21 cellular contexts compared by ENCODE assay signal in genomic region chr16:3525951-3526350, GRCh38. TPM values are rescaled to one million over a fixed set of nuclear protein-coding genes. Genes with fewer than 3 reads are reported as not detected.
"Had no signal": no experiment of that assay in that cellular context is flagged by ENCODE, and none has a peak within 500 bp of the region (broad histone marks: within the 10 kb centered on the region; RNA-seq: fewer than 3 reads in every experiment).

No MANE protein-coding gene starts in this region.

- ATAC-seq: heart right ventricle, pancreas had no signal

- H3K4me3 Mint-ChIP-seq: activated T-helper 1 cell treated with anti-CD3 and anti-CD28 coated beads, Interleukin-12 subunit alpha, Interleukin-12 subunit beta, Interleukin-2, Interleukin-4 antibody, amounts not matched to agents 30 ng/mL and 10 ng/mL and 1 ng/mL, durations not matched to agents 14 hours and 24 hours and 36 hours; dendritic cell treated with granulocyte-macrophage colony-stimulating factor and Interleukin-4, amounts not matched to agents 40 ng/mL and 50 ng/mL, for 4 days had no signal

- H3K9me3 Mint-ChIP-seq: activated T-helper 1 cell treated with anti-CD3 and anti-CD28 coated beads, Interleukin-12 subunit alpha, Interleukin-12 subunit beta, Interleukin-2, Interleukin-4 antibody, amounts not matched to agents 30 ng/mL and 10 ng/mL and 1 ng/mL, durations not matched to agents 14 hours and 24 hours and 36 hours; dendritic cell treated with granulocyte-macrophage colony-stimulating factor and Interleukin-4, amounts not matched to agents 40 ng/mL and 50 ng/mL, for 4 days had no signal

- DNase-seq: activated CD4-positive, alpha-beta T cell treated with anti-CD3 and anti-CD28 coated beads, Interleukin-2, amount 50 U/mL, for 4 hours; activated CD4-positive, CD25-positive, alpha-beta regulatory T cell treated with anti-CD3 and anti-CD28 coated beads, Interleukin-2, amount 50 U/mL, for 72 hours; activated naive CD4-positive, alpha-beta T cell treated with anti-CD3 and anti-CD28 coated beads, Interleukin-2, amount 50 U/mL, for 16 hours; effector CD8-positive, alpha-beta T cell; esophagus squamous epithelium; heart right ventricle; kidney glomerular epithelial cell; left ventricle myocardium inferior; mammary epithelial cell; midbrain; pancreas; spleen; stimulated activated naive CD4-positive, alpha-beta T cell had no signal

- H3K27ac Mint-ChIP-seq: activated T-helper 1 cell treated with anti-CD3 and anti-CD28 coated beads, Interleukin-12 subunit alpha, Interleukin-12 subunit beta, Interleukin-2, Interleukin-4 antibody, amounts not matched to agents 30 ng/mL and 10 ng/mL and 1 ng/mL, durations not matched to agents 14 hours and 24 hours and 36 hours; dendritic cell treated with granulocyte-macrophage colony-stimulating factor and Interleukin-4, amounts not matched to agents 40 ng/mL and 50 ng/mL, for 4 days had no signal

- H3K27me3 Mint-ChIP-seq: dendritic cell treated with granulocyte-macrophage colony-stimulating factor and Interleukin-4, amounts not matched to agents 40 ng/mL and 50 ng/mL, for 4 days had no signal

RNA-seq across cellular contexts. Expression of gene C16orf90, which starts 30.7 kb away (rescaled TPM):
- total RNA-seq: activated CD8-positive, alpha-beta memory T cell treated with anti-CD3 and anti-CD28 coated beads for 36 hours; activated T-helper 1 cell treated with anti-CD3 and anti-CD28 coated beads, Interleukin-12 subunit alpha, Interleukin-12 subunit beta, Interleukin-2, Interleukin-4 antibody, amounts not matched to agents 30 ng/mL and 10 ng/mL and 1 ng/mL, durations not matched to agents 14 hours and 24 hours and 36 hours; cerebellum; endothelial cell of umbilical vein; esophagus squamous epithelium; heart right ventricle; left ventricle myocardium inferior; mammary epithelial cell; pancreas; sigmoid colon; spleen; T-helper 1 cell treated with Interleukin-12 subunit alpha and Interleukin-12 subunit beta and Interleukin-4 antibody, amounts not matched to agents 30 ng/mL and 1 ng/mL, for 36 hours; ureter had no signal
